Comparison of ENCODE assay signal across 13 cellular contexts in genomic region chr16:23701045-23701444, GRCh38. TPM values are rescaled to one million over a fixed set of nuclear protein-coding genes. Genes with fewer than 3 reads are reported as not detected.
DNase-seq lines count a peak whose midpoint lies in the region; ATAC-seq, FAIRE-seq and TF ChIP-seq lines count a peak whose summit lies in the region.
"Had no signal": no experiment of that assay in that cellular context is flagged by ENCODE, and none has a peak within 500 bp of the region (broad histone marks: within the 10 kb centered on the region; RNA-seq: fewer than 3 reads in every experiment).

No MANE protein-coding gene starts in this region.

- CTCF ChIA-PET in HEK293 (lab: Yijun Ruan, JAX) = interaction anchor here (0.7 to 1.0 kb wide), 2 partner anchors 9 to 27 kb away, joined by 3 to 8 read pairs; no protein-coding TSS in a partner anchor
- CTCF ChIA-PET in GM12878 (lab: Yijun Ruan, JAX) = no interaction called here
- CTCF ChIA-PET in T-cell (lab: Charles Lee) = no interaction called here

- no peak for TF ChIP-seq POLR2A in GM12878 (IDR thresholded peaks at IDR 0.05; ENCODE audit: low read depth, low read length)

- no peaks in the 10 kb centered on the region for H3K27me3 ChIP-seq in GM12878 (replicated peaks in 1 of 2; ENCODE audit: control insufficient read depth in 2 of 2, insufficient read depth in 2 of 2, low read length in 1 of 2)
- no peaks in the 10 kb centered on the region for H3K27me3 ChIP-seq in mucosa of rectum (ENCODE audit: control insufficient read depth in 2 of 2, insufficient read depth in 2 of 2, low read length in 2 of 2)
- H3K27me3 ChIP-seq: BLaER1 had no signal

- H3K4me2 ChIP-seq in GM12878 (ENCODE audit: control insufficient read depth, insufficient read depth) = no peak overlapping the region
- H3K4me2 ChIP-seq: BLaER1 had no signal

- H3K36me3 ChIP-seq in HEK293 (ENCODE audit: control insufficient read depth in 2 of 2, insufficient read depth in 1 of 2, low read length in 2 of 2) (no peaks in the 10 kb centered on the region), GM12878 (ENCODE audit: control insufficient read depth in 2 of 2, insufficient read depth in 2 of 2, low read length in 1 of 2) (no peaks in the 10 kb centered on the region), mucosa of rectum (ENCODE audit: control insufficient read depth in 2 of 2, insufficient read depth in 2 of 2, low read length in 2 of 2) (peaks cover 68% of the 10 kb centered on the region in 2 donors)
- H3K36me3 ChIP-seq: BLaER1 had no signal

- H3K9me3 Mint-ChIP-seq in T-cell = peaks cover 6 to 7% (median 6%) of the 10 kb centered on the region in 3 donors

- H3K9ac ChIP-seq in GM12878 (ENCODE audit: control insufficient read depth, insufficient read depth, low read length) (no peak overlapping the region), mucosa of rectum (ENCODE audit: low read depth in 1 of 2, low read length in 2 of 2) (no peak overlapping the region)
- H3K9ac ChIP-seq: BLaER1 had no signal

- SMC1A ChIA-PET in GM12878 (lab: Charles Lee; ENCODE audit: uncharacterized antibody, unreplicated experiment) = interaction anchor here (0.8 kb wide), 1 partner anchor 30 kb away, joined by 3 read pairs; no protein-coding TSS in a partner anchor

- H3K27ac ChIP-seq in HEK293 (ENCODE audit: extremely low read depth, low read depth, low read length) (no peak overlapping the region), GM12878 (ENCODE audit: control insufficient read depth, insufficient read depth) (no peak overlapping the region), mucosa of rectum (ENCODE audit: low read depth in 2 of 2, low read length in 2 of 2) (peak overlapping the region; percentile 48)
- H3K27ac ChIP-seq: BLaER1 had no signal

- no peaks in the 10 kb centered on the region for H3K79me2 ChIP-seq in GM12878 (ENCODE audit: control insufficient read depth, insufficient read depth, low read length)

- TF ChIP-seq CTCF in HEK293 (tag by site-specific recombination; IDR thresholded peaks at IDR 0.05) (no peak), GM12878 (IDR thresholded peaks at IDR 0.05 in 2 of 3, conservative IDR thresholded peaks at IDR 0.05 in 1 of 3; ENCODE audit: control insufficient read depth in 2 of 3, extremely low read depth in 1 of 3, insufficient read depth in 1 of 3, low read depth in 3 of 3, low read length in 3 of 3) (no peak)

- in situ Hi-C loops in GM12878 (cut with MboI) = no loop called here

- peaks cover 2% of the 10 kb centered on the region; the same call in 1 of the 2 replicates for H3K4me1 ChIP-seq in HEK293 (ENCODE audit: control insufficient read depth, insufficient read depth, low read length)
- peaks cover 7% of the 10 kb centered on the region; the same call in 1 of the 2 replicates for H3K4me1 ChIP-seq in GM12878 (ENCODE audit: control insufficient read depth, insufficient read depth, low read length)
- H3K4me1 ChIP-seq in mucosa of rectum (ENCODE audit: control insufficient read depth in 2 of 2, insufficient read depth in 2 of 2, low read length in 2 of 2) = peaks cover 0 to 9% of the 10 kb centered on the region in 2 donors
- H3K4me1 ChIP-seq: BLaER1, Caco-2 had no signal

- no peak for FAIRE-seq in GM12878 (lab: Jason Lieb, UNC)
- FAIRE-seq: H54 had no signal

- WGBS in GM12878 (ENCODE audit: insufficient coverage, insufficient replicate concordance, low lambda C conversion rate, missing lambda C conversion rate) = 66% methylated on average over 8 of the region's 8 CpGs

- H3K9me3 ChIP-seq in HEK293 (ENCODE audit: control insufficient read depth, insufficient read depth, low read depth, low read length) (no peaks in the 10 kb centered on the region), GM12878 (replicated peaks; ENCODE audit: control insufficient read depth, insufficient read depth, low read length) (peaks cover 4% of the 10 kb centered on the region; the same call in 1 of the 3 replicates), mucosa of rectum (ENCODE audit: control insufficient read depth in 2 of 2, low read length in 2 of 2) (no peaks in the 10 kb centered on the region)
- H3K9me3 ChIP-seq: BLaER1, Caco-2 had no signal

- H3K27ac Mint-ChIP-seq in T-cell = no peak overlapping the region

- POLR2A ChIA-PET in HEK293 (lab: Yijun Ruan, JAX) (interaction anchor here (1.1 to 2.1 kb wide), 2 partner anchors 10 to 22 kb away, joined by 6 to 7 read pairs; no protein-coding TSS in a partner anchor), GM12878 (lab: Charles Lee) (no interaction called here), T-cell (lab: Charles Lee) (no interaction called here)

- H3K4me3 ChIP-seq in HEK293 (ENCODE audit: low read depth, low read length) (no peak overlapping the region), GM12878 (no peak overlapping the region), mucosa of rectum (ENCODE audit: low read length in 2 of 2) (no peak overlapping the region)
- H3K4me3 ChIP-seq: BLaER1 had no signal

- RAD21 ChIA-PET in GM12878 (lab: Charles Lee; ENCODE audit: unreplicated experiment) = no interaction called here

- no peak overlapping the region for H2AFZ ChIP-seq in GM12878 (ENCODE audit: control insufficient read depth, low read depth, low read length)

- peaks cover 0 to 13% (median 6%) of the 10 kb centered on the region in 3 donors for H3K4me1 Mint-ChIP-seq in T-cell

- BruUV-seq in GM12878 (replicated peaks; lab: Mats Ljungman, UMichigan) = no TSS peak

- H3K4me3 Mint-ChIP-seq in T-cell = no peak overlapping the region
- H3K4me3 Mint-ChIP-seq: IgD-negative memory B cell had no signal

- no peak for TF ChIP-seq EP300 in GM12878 (IDR thresholded peaks at IDR 0.05; ENCODE audit: borderline replicate concordance in 1 of 2, control insufficient read depth in 1 of 2, low read depth in 2 of 2, low read length in 2 of 2)

- H4K20me1 ChIP-seq in GM12878 (ENCODE audit: control insufficient read depth, insufficient read depth) = no peaks in the 10 kb centered on the region
- H4K20me1 ChIP-seq: BLaER1 had no signal

- peaks cover 16 to 17% of the 10 kb centered on the region in 2 donors for H3K27me3 Mint-ChIP-seq in T-cell

- intact Hi-C loops in GM12878 (cut with micrococcal nuclease; ENCODE audit: unreplicated experiment) = no loop called here

- ATAC-seq in GM12878 (no peak), GM18867 (IDR thresholded peaks at IDR 0.05; ENCODE audit: unreplicated experiment) (no peak), T-cell (replicated peaks in 1 of 4) (no peak)

- TF ChIP-seq RAD21 in GM12878 (IDR thresholded peaks at IDR 0.05; ENCODE audit: insufficient read depth, low read depth, low read length) = no peak

- no peaks in the 10 kb centered on the region for H3K36me3 Mint-ChIP-seq in T-cell

- no peak for DNase-seq in GM12878 (ENCODE audit: low read depth, low spot score)
- DNase-seq in T-cell = no peak
- no peak for DNase-seq in DMS114 treated with DMSO at 0.1 percent for 48 hours (lab: John Stamatoyannopoulos, UW; ENCODE audit: unreplicated experiment)
- DNase-seq: CD8-positive, alpha-beta memory T cell had no signal

RNA-seq across cellular contexts. Expression of gene ERN2, which starts 12.0 kb away (rescaled TPM):
- total RNA-seq in GM12878 (2013; cell fraction: nucleolus; rRNA removed) = not detected in 2 replicates
- 0.51 and 0.71 TPM in 2 replicates for total RNA-seq in GM12878 (2014; rRNA removed)
- total RNA-seq in GM12878 (2014; rRNA removed; fragmentation: Illumina TruSeq; extraction: Trizol) = 0.09 and 0.36 TPM in 2 replicates
- 0.11 and 0.95 TPM in 2 replicates for total RNA-seq in GM12878 (2021)
- polyA plus RNA-seq in GM12878 (2011; ENCODE audit: low read depth) = not detected
- polyA plus RNA-seq in GM12878 (2011; rRNA removed) = 0.14 TPM in 1 of 2 replicates, not detected in the other
- not detected in 2 replicates for polyA plus RNA-seq in GM12878 (2011; cell fraction: cytosol; rRNA removed)
- not detected in 2 replicates for polyA plus RNA-seq in GM12878 (2011; cell fraction: nucleus; rRNA removed)
- polyA plus RNA-seq in GM12878 (2012) = not detected in 2 replicates
- polyA plus RNA-seq in GM12878 (2014; fragmentation: Illumina TruSeq; extraction: Trizol) = not detected in 2 replicates
- polyA plus RNA-seq in GM12878 (2014; fragmentation: Nextera tagmentation; extraction: Ambion mirVana) = not detected
- polyA plus RNA-seq in GM12878 (2014; rRNA removed) = 0.46 TPM in 1 of 2 replicates, not detected in the other
- polyA plus RNA-seq in GM12878 (2016; fragmentation: Nextera tagmentation; extraction: Ambion mirVana) = under 1 TPM in 1 of 2 experiments, not detected in 1; 0.06 TPM
- polyA minus RNA-seq in GM12878 (2011; rRNA and poly(A)+ RNA removed) = 0.80 TPM in 1 of 2 replicates, not detected in the other
- not detected in 2 replicates for polyA minus RNA-seq in GM12878 (2011; cell fraction: cytosol; rRNA and poly(A)+ RNA removed)
- polyA minus RNA-seq in GM12878 (2011; cell fraction: nucleus; rRNA and poly(A)+ RNA removed) = 1.6 and 8.3 TPM in 2 replicates
- under 1 TPM in 2 of 5 donors, not detected in 3; 0.10 to 0.38 TPM for total RNA-seq in T-cell
- total RNA-seq: A673; Caco-2; CD8-positive, alpha-beta memory T cell had no signal
- polyA plus RNA-seq: CD8-positive, alpha-beta memory T cell; IgD-negative memory B cell had no signal

RNA-seq across cellular contexts. Expression of gene PLK1, which starts 22.4 kb away (rescaled TPM):
- total RNA-seq in GM12878 (2013; cell fraction: nucleolus; rRNA removed) = 30.3 and 31.3 TPM in 2 replicates
- total RNA-seq in GM12878 (2014; rRNA removed) (67.2 and 79.9 TPM in 2 replicates), GM12878 (2014; rRNA removed; fragmentation: Illumina TruSeq; extraction: Trizol) (23.4 and 27.3 TPM in 2 replicates), GM12878 (2021) (120 and 124 TPM in 2 replicates), T-cell (1 to 10 TPM; 1.5 to 4.6 (median 3.7) TPM)
- 34.9 TPM for polyA plus RNA-seq in GM12878 (2011; ENCODE audit: low read depth)
- polyA plus RNA-seq in GM12878 (2011; rRNA removed) (31.1 and 59.2 TPM in 2 replicates), GM12878 (2014; fragmentation: Illumina TruSeq; extraction: Trizol) (145 and 189 TPM in 2 replicates), GM12878 (2014; fragmentation: Nextera tagmentation; extraction: Ambion mirVana) (10 to 100 TPM; 11.3 to 19.5 TPM), GM12878 (2014; rRNA removed) (89.2 and 107 TPM in 2 replicates), GM12878 (2016; fragmentation: Nextera tagmentation; extraction: Ambion mirVana) (100 to 1,000 TPM; 184 to 191 TPM)
- 130 and 143 TPM in 2 replicates for polyA plus RNA-seq in GM12878 (2011; cell fraction: cytosol; rRNA removed)
- polyA plus RNA-seq in GM12878 (2011; cell fraction: nucleus; rRNA removed) = 110 and 138 TPM in 2 replicates
- polyA plus RNA-seq in GM12878 (2012) = 57.2 and 62.7 TPM in 2 replicates
- 91.2 and 129 TPM in 2 replicates for polyA minus RNA-seq in GM12878 (2011; rRNA and poly(A)+ RNA removed)
- polyA minus RNA-seq in GM12878 (2011; cell fraction: cytosol; rRNA and poly(A)+ RNA removed) = 66.0 and 72.7 TPM in 2 replicates
- polyA minus RNA-seq in GM12878 (2011; cell fraction: nucleus; rRNA and poly(A)+ RNA removed) = 30.6 and 52.5 TPM in 2 replicates

RNA-seq across cellular contexts. Expression of gene CHP2, which starts 53.8 kb away (rescaled TPM):
- total RNA-seq in GM12878 (2013; cell fraction: nucleolus; rRNA removed) = not detected in 2 replicates
- total RNA-seq in GM12878 (2014; rRNA removed) (not detected in 2 replicates), GM12878 (2014; rRNA removed; fragmentation: Illumina TruSeq; extraction: Trizol) (not detected in 2 replicates), GM12878 (2021) (0.08 TPM in 1 of 2 replicates, not detected in the other), T-cell (not detected)
- not detected for polyA plus RNA-seq in GM12878 (2011; ENCODE audit: low read depth)
- polyA plus RNA-seq in GM12878 (2011; rRNA removed) (not detected in 2 replicates), GM12878 (2014; fragmentation: Illumina TruSeq; extraction: Trizol) (not detected in 2 replicates), GM12878 (2014; fragmentation: Nextera tagmentation; extraction: Ambion mirVana) (not detected), GM12878 (2014; rRNA removed) (not detected in 2 replicates), GM12878 (2016; fragmentation: Nextera tagmentation; extraction: Ambion mirVana) (not detected)
- polyA plus RNA-seq in GM12878 (2011; cell fraction: cytosol; rRNA removed) = not detected in 2 replicates
- not detected in 2 replicates for polyA plus RNA-seq in GM12878 (2011; cell fraction: nucleus; rRNA removed)
- not detected in 2 replicates for polyA plus RNA-seq in GM12878 (2012)
- polyA minus RNA-seq in GM12878 (2011; rRNA and poly(A)+ RNA removed) = not detected in 2 replicates
- not detected in 2 replicates for polyA minus RNA-seq in GM12878 (2011; cell fraction: cytosol; rRNA and poly(A)+ RNA removed)
- not detected in 2 replicates for polyA minus RNA-seq in GM12878 (2011; cell fraction: nucleus; rRNA and poly(A)+ RNA removed)
- total RNA-seq: Caco-2; CD8-positive, alpha-beta memory T cell; Daoy had no signal
- polyA plus RNA-seq: CD8-positive, alpha-beta memory T cell; IgD-negative memory B cell had no signal

RNA-seq across cellular contexts. Expression of gene DCTN5, which starts 59.8 kb away (rescaled TPM):
- 94.9 and 104 TPM in 2 replicates for total RNA-seq in GM12878 (2013; cell fraction: nucleolus; rRNA removed)
- 49.1 and 61.9 TPM in 2 replicates for total RNA-seq in GM12878 (2014; rRNA removed)
- total RNA-seq in GM12878 (2014; rRNA removed; fragmentation: Illumina TruSeq; extraction: Trizol) = 66.6 and 69.3 TPM in 2 replicates
- total RNA-seq in GM12878 (2021) = 84.7 and 86.6 TPM in 2 replicates
- 108 TPM for polyA plus RNA-seq in GM12878 (2011; ENCODE audit: low read depth)
- polyA plus RNA-seq in GM12878 (2011; rRNA removed) = 153 and 159 TPM in 2 replicates
- 62.3 and 76.7 TPM in 2 replicates for polyA plus RNA-seq in GM12878 (2011; cell fraction: cytosol; rRNA removed)
- polyA plus RNA-seq in GM12878 (2011; cell fraction: nucleus; rRNA removed) = 77.1 and 78.1 TPM in 2 replicates
- 64.4 and 78.0 TPM in 2 replicates for polyA plus RNA-seq in GM12878 (2012)
- polyA plus RNA-seq in GM12878 (2014; fragmentation: Illumina TruSeq; extraction: Trizol) = 97.1 and 108 TPM in 2 replicates
- 10 to 100 TPM; 69.2 to 72.5 TPM for polyA plus RNA-seq in GM12878 (2014; fragmentation: Nextera tagmentation; extraction: Ambion mirVana)
- polyA plus RNA-seq in GM12878 (2014; rRNA removed) = 66.4 and 76.2 TPM in 2 replicates
- polyA plus RNA-seq in GM12878 (2016; fragmentation: Nextera tagmentation; extraction: Ambion mirVana) = 100 to 1,000 TPM; 123 to 126 TPM
- 97.7 and 177 TPM in 2 replicates for polyA minus RNA-seq in GM12878 (2011; rRNA and poly(A)+ RNA removed)
- polyA minus RNA-seq in GM12878 (2011; cell fraction: cytosol; rRNA and poly(A)+ RNA removed) = 19.9 and 30.1 TPM in 2 replicates
- polyA minus RNA-seq in GM12878 (2011; cell fraction: nucleus; rRNA and poly(A)+ RNA removed) = 23.0 and 29.5 TPM in 2 replicates
- total RNA-seq in T-cell = 10 to 100 TPM; 49.8 to 68.7 (median 59.9) TPM

RNA-seq across cellular contexts. Expression of gene PALB2, which starts 59.9 kb away (rescaled TPM):
- total RNA-seq in GM12878 (2013; cell fraction: nucleolus; rRNA removed) = 46.5 and 51.4 TPM in 2 replicates
- total RNA-seq in GM12878 (2014; rRNA removed) = 15.8 and 18.0 TPM in 2 replicates
- total RNA-seq in GM12878 (2014; rRNA removed; fragmentation: Illumina TruSeq; extraction: Trizol) = 23.4 and 23.8 TPM in 2 replicates
- 17.1 and 17.3 TPM in 2 replicates for total RNA-seq in GM12878 (2021)
- polyA plus RNA-seq in GM12878 (2011; ENCODE audit: low read depth) = 15.2 TPM
- polyA plus RNA-seq in GM12878 (2011; rRNA removed) = 12.4 and 18.8 TPM in 2 replicates
- 6.7 and 7.9 TPM in 2 replicates for polyA plus RNA-seq in GM12878 (2011; cell fraction: cytosol; rRNA removed)
- polyA plus RNA-seq in GM12878 (2011; cell fraction: nucleus; rRNA removed) = 7.9 and 10.9 TPM in 2 replicates
- 11.0 and 12.7 TPM in 2 replicates for polyA plus RNA-seq in GM12878 (2012)
- polyA plus RNA-seq in GM12878 (2014; fragmentation: Illumina TruSeq; extraction: Trizol) = 18.7 and 22.6 TPM in 2 replicates
- 10 to 100 TPM in 1 of 2 experiments, 1 to 10 TPM in 1; 9.2 to 15.1 TPM for polyA plus RNA-seq in GM12878 (2014; fragmentation: Nextera tagmentation; extraction: Ambion mirVana)
- 12.2 and 17.8 TPM in 2 replicates for polyA plus RNA-seq in GM12878 (2014; rRNA removed)
- 10 to 100 TPM; 22.4 to 24.6 TPM for polyA plus RNA-seq in GM12878 (2016; fragmentation: Nextera tagmentation; extraction: Ambion mirVana)
- polyA minus RNA-seq in GM12878 (2011; rRNA and poly(A)+ RNA removed) = 14.9 and 16.9 TPM in 2 replicates
- 7.5 and 8.0 TPM in 2 replicates for polyA minus RNA-seq in GM12878 (2011; cell fraction: cytosol; rRNA and poly(A)+ RNA removed)
- 12.9 and 24.2 TPM in 2 replicates for polyA minus RNA-seq in GM12878 (2011; cell fraction: nucleus; rRNA and poly(A)+ RNA removed)
- 10 to 100 TPM in 4 of 5 donors, 1 to 10 TPM in 1; 7.9 to 13.1 (median 12.5) TPM for total RNA-seq in T-cell

Comparison
In these comparisons a context has a peak if more than half of its experiments do, and no peak if none do; other contexts are left out.
1. H3K27ac ChIP-seq: peak in mucosa of rectum (2 of 2); none in HEK293 (single experiment) and GM12878 (single experiment).
2. RNA of gene PLK1, which starts 22.4 kb away (total RNA-seq): 23.4 to 124 TPM in GM12878; 1.5 to 4.6 TPM in T-cell; every median in the first group is over 4 times any median in the second.
3. Of the 9 proteins assayed by ChIP-seq in both HEK293 and GM12878: peak only in HEK293: none; only in GM12878: none; in both: REST; in neither: 8.